Comparison of ENCODE assay signal across 10 cellular contexts in genomic region chr11:45021692-45022130, GRCh38.
DNase-seq lines count a peak whose midpoint lies in the region; ATAC-seq and TF ChIP-seq lines count a peak whose summit lies in the region.
"Had no signal": no experiment of that assay in that cellular context is flagged by ENCODE, and none has a peak within 500 bp of the region (broad histone marks: within the 10 kb centered on the region; RNA-seq: fewer than 3 reads in every experiment).

No MANE protein-coding gene starts in this region.

- DNase-seq in AG20443 (ENCODE audit: low spot score) (peak; percentile 91), NCI-H1105 treated with DMSO at 0.1 percent for 48 hours (lab: John Stamatoyannopoulos, UW) (peak; percentile 64), esophagus muscularis mucosa (ENCODE audit: extremely low spot score) (peak; percentile 94), epidermal melanocyte (ENCODE audit: insufficient read length, low spot score) (no peak)
- DNase-seq in activated naive CD4-positive, alpha-beta T cell treated with anti-CD3 and anti-CD28 coated beads, Interleukin-2, amount 10 ng/mL, durations not matched to agents 7 days and 5 days: no peak
- DNase-seq: immature natural killer cell, NCI-H510A had no signal

- no peak for TF ChIP-seq EP300 in esophagus muscularis mucosa (IDR thresholded peaks at IDR 0.05)

- H3K4me3 ChIP-seq in esophagus muscularis mucosa (no peak overlapping the region), muscle layer of colon (ENCODE audit: low read depth in 1 of 2, low read length in 2 of 2) (no peak overlapping the region)

- peak in 1 of 3 experiments; percentile 29 for TF ChIP-seq CTCF in esophagus muscularis mucosa (IDR thresholded peaks at IDR 0.05)

- no peak for ATAC-seq in GM18868 (IDR thresholded peaks at IDR 0.05; ENCODE audit: unreplicated experiment)
- no peak for ATAC-seq in HG03175 (IDR thresholded peaks at IDR 0.05; ENCODE audit: unreplicated experiment)

- no peak overlapping the region for H3K4me3 Mint-ChIP-seq in activated naive CD4-positive, alpha-beta T cell treated with anti-CD3 and anti-CD28 coated beads, Interleukin-2, amount 10 ng/mL, durations not matched to agents 7 days and 5 days
- H3K4me3 Mint-ChIP-seq: immature natural killer cell had no signal

- no peak overlapping the region for H3K27ac Mint-ChIP-seq in activated naive CD4-positive, alpha-beta T cell treated with anti-CD3 and anti-CD28 coated beads, Interleukin-2, amount 10 ng/mL, durations not matched to agents 7 days and 5 days

- H3K27ac ChIP-seq in esophagus muscularis mucosa (replicated peaks in 1 of 4) (peak overlapping the region; percentile 40 to 74 (median 64)), muscle layer of colon (ENCODE audit: low read depth, low read length) (peak overlapping the region; percentile 25)

- CTCF ChIA-PET in activated naive CD4-positive, alpha-beta T cell treated with anti-CD3 and anti-CD28 coated beads, Interleukin-2, amount 10 ng/mL, durations not matched to agents 7 days and 5 days (lab: Charles Lee): interaction anchor here (1.5 kb wide), 1 partner anchor 93 kb away, joined by 3 read pairs; no protein-coding TSS in a partner anchor

- no peaks in the 10 kb centered on the region for H3K27me3 ChIP-seq in esophagus muscularis mucosa
- H3K27me3 ChIP-seq in muscle layer of colon (ENCODE audit: control insufficient read depth in 1 of 2, insufficient read depth in 2 of 2, low read length in 2 of 2): no peaks in the 10 kb centered on the region

- peaks cover 11% of the 10 kb centered on the region for H3K4me1 Mint-ChIP-seq in activated naive CD4-positive, alpha-beta T cell treated with anti-CD3 and anti-CD28 coated beads, Interleukin-2, amount 10 ng/mL, durations not matched to agents 7 days and 5 days

- no peak for TF ChIP-seq POLR2A in esophagus muscularis mucosa (IDR thresholded peaks at IDR 0.05; ENCODE audit: low read depth)

- H3K27me3 Mint-ChIP-seq in activated naive CD4-positive, alpha-beta T cell treated with anti-CD3 and anti-CD28 coated beads, Interleukin-2, amount 10 ng/mL, durations not matched to agents 7 days and 5 days: peaks cover 19% of the 10 kb centered on the region

- H3K36me3 ChIP-seq in esophagus muscularis mucosa: no peaks in the 10 kb centered on the region
- H3K36me3 ChIP-seq in muscle layer of colon (ENCODE audit: insufficient read depth, low read length): no peaks in the 10 kb centered on the region

- H3K9me3 ChIP-seq in esophagus muscularis mucosa: no peaks in the 10 kb centered on the region
- no peaks in the 10 kb centered on the region for H3K9me3 ChIP-seq in muscle layer of colon (ENCODE audit: low read length)

- no peaks in the 10 kb centered on the region for H3K36me3 Mint-ChIP-seq in activated naive CD4-positive, alpha-beta T cell treated with anti-CD3 and anti-CD28 coated beads, Interleukin-2, amount 10 ng/mL, durations not matched to agents 7 days and 5 days
- H3K36me3 Mint-ChIP-seq: immature natural killer cell had no signal

- H3K4me1 ChIP-seq in esophagus muscularis mucosa (peaks cover 30 to 53% (median 41%) of the 10 kb centered on the region in 4 donors), muscle layer of colon (ENCODE audit: insufficient read depth, low read length) (peaks cover 19% of the 10 kb centered on the region)

- no peaks in the 10 kb centered on the region for H3K9me3 Mint-ChIP-seq in activated naive CD4-positive, alpha-beta T cell treated with anti-CD3 and anti-CD28 coated beads, Interleukin-2, amount 10 ng/mL, durations not matched to agents 7 days and 5 days
- H3K9me3 Mint-ChIP-seq: immature natural killer cell had no signal

- 17% methylated on average over 8 of the region's 9 CpGs for WGBS in esophagus muscularis mucosa

- intact Hi-C loops in esophagus muscularis mucosa (cut with DNase I): no loop called here

- no peak overlapping the region for H3K9ac ChIP-seq in muscle layer of colon (ENCODE audit: low read length)

Comparison
In these comparisons a context has a peak if more than half of its experiments do, and no peak if none do; other contexts are left out.
1. DNase-seq: peak in AG20443 (single experiment), NCI-H1105 treated with DMSO at 0.1 percent for 48 hours (single experiment) and esophagus muscularis mucosa (single experiment); none in activated naive CD4-positive, alpha-beta T cell treated with anti-CD3 and anti-CD28 coated beads, Interleukin-2, amount 10 ng/mL, durations not matched to agents 7 days and 5 days (single experiment) and epidermal melanocyte (single experiment).